ENCODE assay signal across 13 cellular contexts in genomic region chr18:63160172-63160995, GRCh38.
DNase-seq lines count a peak whose midpoint lies in the region; ATAC-seq and TF ChIP-seq lines count a peak whose summit lies in the region.
"Had no signal": no experiment of that assay in that cellular context is flagged by ENCODE, and none has a peak within 500 bp of the region (broad histone marks: within the 10 kb centered on the region; RNA-seq: fewer than 3 reads in every experiment).

No MANE protein-coding gene starts in this region.

- WGBS in urinary bladder: 85% methylated on average over 13 of the region's 13 CpGs

- POLR2A ChIA-PET in activated CD8-positive, alpha-beta T cell treated with anti-CD3 and anti-CD28 coated beads, Interleukin-2, amount 10 ng/mL, durations not matched to agents 7 days and 5 days (lab: Charles Lee): interaction anchor here (0.6 to 13.9 kb wide), 19 partner anchors 8 to 443 kb away, joined by 3 to 152 read pairs (median 7); partner anchors contain the start of gene BCL2

- intact Hi-C loops in lower lobe of right lung (cut with DNase I): no loop called here

- no peaks in the 10 kb centered on the region for H3K9me3 Mint-ChIP-seq in activated CD8-positive, alpha-beta T cell treated with anti-CD3 and anti-CD28 coated beads, Interleukin-2, amount 10 ng/mL, durations not matched to agents 7 days and 5 days (ENCODE audit: insufficient read depth)
- H3K9me3 Mint-ChIP-seq: H9 had no signal

- DNase-seq in stimulated activated CD4-positive, alpha-beta T cell treated with anti-CD3 and anti-CD28 coated beads, Interleukin-4, amount 100 ng/mL, for 24 hours: peak; percentile 55
- no peak for DNase-seq in stimulated activated CD4-positive, alpha-beta T cell treated with anti-CD3 and anti-CD28 coated beads, Interleukin-12 subunit alpha, Interleukin-12 subunit beta, amount 100 ng/mL, for 4 hours
- DNase-seq in activated CD8-positive, alpha-beta T cell treated with anti-CD3 and anti-CD28 coated beads, Interleukin-2, amount 10 ng/mL, durations not matched to agents 7 days and 5 days: no peak
- DNase-seq in lower lobe of right lung (no peak), 8988T (no peak), GM13977 (ENCODE audit: low spot score) (no peak)
- DNase-seq: C1 segment of cervical spinal cord, H9, NCI-H2029 treated with DMSO at 0.1 percent for 48 hours, right lobe of liver, T1000 had no signal

- H3K4me3 Mint-ChIP-seq in activated CD8-positive, alpha-beta T cell treated with anti-CD3 and anti-CD28 coated beads, Interleukin-2, amount 10 ng/mL, durations not matched to agents 7 days and 5 days: peak overlapping the region; percentile 78
- H3K4me3 Mint-ChIP-seq: H9 had no signal

- CTCF ChIA-PET in activated CD8-positive, alpha-beta T cell treated with anti-CD3 and anti-CD28 coated beads, Interleukin-2, amount 10 ng/mL, durations not matched to agents 7 days and 5 days (lab: Charles Lee): interaction anchor here (1.0 to 3.7 kb wide), 7 partner anchors 28 to 163 kb away, joined by 3 to 35 read pairs (median 9); partner anchors contain the start of gene BCL2

- no peak for TF ChIP-seq CTCF in lower lobe of right lung (IDR thresholded peaks at IDR 0.05)
- no peak for TF ChIP-seq CTCF in GM13977 (IDR thresholded peaks at IDR 0.05; ENCODE audit: extremely low read depth, insufficient read depth, missing control alignments)

- no peaks in the 10 kb centered on the region for H3K27me3 Mint-ChIP-seq in activated CD8-positive, alpha-beta T cell treated with anti-CD3 and anti-CD28 coated beads, Interleukin-2, amount 10 ng/mL, durations not matched to agents 7 days and 5 days (ENCODE audit: low read depth)

- no peaks in the 10 kb centered on the region for H3K9me3 ChIP-seq in lower lobe of right lung
- H3K9me3 ChIP-seq: right lobe of liver had no signal

- H3K4me1 ChIP-seq in lower lobe of right lung: peaks cover 32% of the 10 kb centered on the region
- peaks cover 4% of the 10 kb centered on the region for H3K4me1 ChIP-seq in urinary bladder (ENCODE audit: insufficient read depth)

- in situ Hi-C loops in GM13977 (cut with MboI; ENCODE audit: low pct_unique_long_range_greater_than_20kb, low sequenced_read_pairs, unreplicated experiment): no loop called here

- H3K4me3 ChIP-seq in lower lobe of right lung (no peak overlapping the region), urinary bladder (ENCODE audit: low read depth, low read length) (no peak overlapping the region)
- H3K4me3 ChIP-seq: right lobe of liver had no signal

- H3K27me3 ChIP-seq in lower lobe of right lung (ENCODE audit: low read depth): no peaks in the 10 kb centered on the region
- H3K27me3 ChIP-seq: right lobe of liver had no signal

- H3K4me1 Mint-ChIP-seq in activated CD8-positive, alpha-beta T cell treated with anti-CD3 and anti-CD28 coated beads, Interleukin-2, amount 10 ng/mL, durations not matched to agents 7 days and 5 days (ENCODE audit: low read depth): peaks cover 98% of the 10 kb centered on the region

- ATAC-seq in activated CD8-positive, alpha-beta T cell treated with anti-CD3 and anti-CD28 coated beads, Interleukin-2, amount 10 ng/mL, durations not matched to agents 7 days and 5 days: no peak
- no peak for ATAC-seq in lower lobe of right lung
- ATAC-seq in HG03135 (IDR thresholded peaks at IDR 0.05; ENCODE audit: unreplicated experiment): no peak

- no peaks in the 10 kb centered on the region for H3K36me3 ChIP-seq in lower lobe of right lung
- no peaks in the 10 kb centered on the region for H3K36me3 ChIP-seq in urinary bladder (ENCODE audit: insufficient read depth)
- H3K36me3 ChIP-seq: right lobe of liver had no signal

- H3K27ac ChIP-seq in lower lobe of right lung (peak overlapping the region; percentile 31), urinary bladder (ENCODE audit: low read depth) (peak overlapping the region; percentile 12)

- H3K36me3 Mint-ChIP-seq in activated CD8-positive, alpha-beta T cell treated with anti-CD3 and anti-CD28 coated beads, Interleukin-2, amount 10 ng/mL, durations not matched to agents 7 days and 5 days (ENCODE audit: low read depth): peaks cover 79% of the 10 kb centered on the region

- H3K27ac Mint-ChIP-seq in activated CD8-positive, alpha-beta T cell treated with anti-CD3 and anti-CD28 coated beads, Interleukin-2, amount 10 ng/mL, durations not matched to agents 7 days and 5 days: peak overlapping the region; percentile 93
- H3K27ac Mint-ChIP-seq: H9 had no signal
